ENCODE assay signal across 8 cellular contexts in genomic region chr3:141797167-141797773, GRCh38. TPM values are rescaled to one million over a fixed set of nuclear protein-coding genes. Genes with fewer than 3 reads are reported as not detected.
DNase-seq lines count a peak whose midpoint lies in the region; ATAC-seq, FAIRE-seq and TF ChIP-seq lines count a peak whose summit lies in the region.

No MANE protein-coding gene starts in this region.

- TF ChIP-seq CTCF in pancreas (IDR thresholded peaks at IDR 0.05) = no peak

- H3K9me3 ChIP-seq in pancreas = no peaks in the 10 kb centered on the region

- WGBS in pancreas, 2 donors = 29 to 32% methylated on average over 35 to 41 of the region's 41 CpGs

- ATAC-seq in GM19025 (IDR thresholded peaks at IDR 0.05; ENCODE audit: low read depth, unreplicated experiment) (peak; percentile 28), left cardiac atrium (peak; percentile 69 to 80), pancreas (peak; percentile 30 to 67 (median 62)), HG03565 (IDR thresholded peaks at IDR 0.05; ENCODE audit: unreplicated experiment) (no peak)
- peak; percentile 17 to 48 for ATAC-seq in activated naive CD4-positive, alpha-beta T cell treated with anti-CD3 and anti-CD28 coated beads, Interleukin-2, amount 50 U/mL, for 72 hours

- intact Hi-C loops in left cardiac atrium (cut with DNase I) (no loop called here), pancreas (cut with DNase I) (no loop called here)

- H3K27me3 ChIP-seq in pancreas = no peaks in the 10 kb centered on the region

- peaks cover 0 to 4% (median 0%) of the 10 kb centered on the region in 3 donors for H3K4me1 ChIP-seq in pancreas

- H3K27ac ChIP-seq in pancreas = peak overlapping the region; percentile 19 to 64 (median 29)

- H3K36me3 Mint-ChIP-seq in activated naive CD4-positive, alpha-beta T cell treated with anti-CD3 and anti-CD28 coated beads, Interleukin-2, amount 50 U/mL, for 72 hours = peaks cover 5 to 8% of the 10 kb centered on the region in 2 donors

- peaks cover 0 to 13% of the 10 kb centered on the region in 2 donors for H3K9me3 Mint-ChIP-seq in activated naive CD4-positive, alpha-beta T cell treated with anti-CD3 and anti-CD28 coated beads, Interleukin-2, amount 50 U/mL, for 72 hours

- H3K36me3 ChIP-seq in pancreas = no peaks in the 10 kb centered on the region

- H3K4me3 ChIP-seq in pancreas = peak overlapping the region in 2 of 4 donors; percentile 13 to 34

- no peak for FAIRE-seq in pancreas (lab: Jason Lieb, UNC)

- H3K27ac Mint-ChIP-seq in activated naive CD4-positive, alpha-beta T cell treated with anti-CD3 and anti-CD28 coated beads, Interleukin-2, amount 50 U/mL, for 72 hours = peak overlapping the region; percentile 94

- DNase-seq in NAMALWA (ENCODE audit: low spot score) (peak; percentile 59), left cardiac atrium (peak; percentile 77), pancreas (peak in 4 of 6 donors; percentile 8 to 65 (median 24)), inferior parietal cortex (ENCODE audit: extremely low spot score) (no peak), H4 (ENCODE audit: low spot score) (no peak)
- DNase-seq in activated naive CD4-positive, alpha-beta T cell treated with anti-CD3 and anti-CD28 coated beads, Interleukin-2, amount 50 U/mL, for 72 hours (ENCODE audit: low spot score in 2 of 2) = peak; percentile 24 to 69

RNA-seq across cellular contexts. Expression of gene GRK7, which starts 34.1 kb away (rescaled TPM):
- not detected for total RNA-seq in activated naive CD4-positive, alpha-beta T cell treated with anti-CD3 and anti-CD28 coated beads, Interleukin-2, amount 50 U/mL, for 72 hours
- total RNA-seq in left cardiac atrium (not detected), pancreas (not detected)
- under 1 TPM in 1 of 2 donors, not detected in 1; 0.05 TPM for polyA plus RNA-seq in pancreas
- total RNA-seq in H4 (2014; rRNA removed; shearing (Covaris generic)) = not detected in 2 replicates

RNA-seq across cellular contexts. Expression of gene RNF7, which starts 59.2 kb away (rescaled TPM):
- 10 to 100 TPM; 50.8 to 76.9 TPM for total RNA-seq in activated naive CD4-positive, alpha-beta T cell treated with anti-CD3 and anti-CD28 coated beads, Interleukin-2, amount 50 U/mL, for 72 hours
- total RNA-seq in left cardiac atrium = 10 to 100 TPM; 70.2 to 76.0 TPM
- total RNA-seq in pancreas = 10 to 100 TPM; 31.7 to 42.3 (median 40.1) TPM
- 100 to 1,000 TPM in 1 of 2 donors, 10 to 100 TPM in 1; 76.7 to 103 TPM for polyA plus RNA-seq in pancreas
- 161 and 206 TPM in 2 replicates for total RNA-seq in H4 (2014; rRNA removed; shearing (Covaris generic))

Comparison
In these comparisons a context has a peak if more than half of its experiments do, and no peak if none do; other contexts are left out.
1. DNase-seq: peak in NAMALWA (single experiment), activated naive CD4-positive, alpha-beta T cell treated with anti-CD3 and anti-CD28 coated beads, Interleukin-2, amount 50 U/mL, for 72 hours (2 of 2), left cardiac atrium (single experiment) and pancreas (4 of 6); none in inferior parietal cortex (single experiment) and H4 (single experiment).